In genomic region chr6:145502417-145502816, GRCh38 we compare ENCODE assay signal across 19 cellular contexts.
DNase-seq lines count a peak whose midpoint lies in the region; ATAC-seq and TF ChIP-seq lines count a peak whose summit lies in the region.
"Had no signal": no experiment of that assay in that cellular context is flagged by ENCODE, and none has a peak within 500 bp of the region (broad histone marks: within the 10 kb centered on the region; RNA-seq: fewer than 3 reads in every experiment).

No MANE protein-coding gene starts in this region.

- no peak overlapping the region for H3K4me3 ChIP-seq in fibroblast of pulmonary artery (replicated peaks; ENCODE audit: low read depth, low read length)
- H3K4me3 ChIP-seq: body of pancreas, pancreas, transverse colon had no signal

- H3K27ac Mint-ChIP-seq in activated CD4-positive, alpha-beta memory T cell treated with anti-CD3 and anti-CD28 coated beads for 36 hours, result no peak overlapping the region
- H3K27ac Mint-ChIP-seq: activated naive CD4-positive, alpha-beta T cell treated with anti-CD3 and anti-CD28 coated beads for 36 hours; stimulated activated memory B cell treated with anti-CD40 and anti-IgM and Interleukin-4, amounts not matched to agents 10 μg/mL and 1 μg/mL and 100 μg/mL, for 72 hours; T-helper 17 cell had no signal

- H3K36me3 Mint-ChIP-seq in activated CD4-positive, alpha-beta memory T cell treated with anti-CD3 and anti-CD28 coated beads for 36 hours, result peaks cover 2% of the 10 kb centered on the region
- H3K36me3 Mint-ChIP-seq: stimulated activated memory B cell treated with anti-CD40 and anti-IgM and Interleukin-4, amounts not matched to agents 10 μg/mL and 1 μg/mL and 100 μg/mL, for 72 hours had no signal

- DNase-seq in ELR (ENCODE audit: low read depth) (peak; percentile 14), NCI-H1105 (lab: John Stamatoyannopoulos, UW) (peak; percentile 55), RPMI7951 (ENCODE audit: low read depth) (peak; percentile 6), fibroblast of pulmonary artery (ENCODE audit: low read depth) (peak; percentile 9), GM13977 (ENCODE audit: low spot score) (no peak), iPS-NIHi7 (ENCODE audit: extremely low spot score) (no peak)
- no peak for DNase-seq in activated CD4-positive, alpha-beta memory T cell treated with anti-CD3 and anti-CD28 coated beads for 36 hours
- DNase-seq: activated CD4-positive, CD25-positive, alpha-beta regulatory T cell treated with anti-CD3 and anti-CD28 coated beads, Interleukin-2, amount 50 U/mL, for 72 hours; activated naive CD4-positive, alpha-beta T cell treated with anti-CD3 and anti-CD28 coated beads for 36 hours; BE2C; body of pancreas; DMS79; NCI-H1048; pancreas; SHP77 treated with DMSO at 0.1 percent for 48 hours; T-helper 17 cell; transverse colon had no signal

- intact Hi-C loops in activated CD4-positive, alpha-beta memory T cell treated with anti-CD3 and anti-CD28 coated beads for 36 hours (cut with micrococcal nuclease), result no loop called here

- TF ChIP-seq CTCF in fibroblast of pulmonary artery (IDR thresholded peaks at IDR 0.05; ENCODE audit: low read length, missing control alignments) (no peak), GM13977 (IDR thresholded peaks at IDR 0.05; ENCODE audit: extremely low read depth, insufficient read depth, missing control alignments) (no peak)

- POLR2A ChIA-PET in activated CD4-positive, alpha-beta memory T cell treated with anti-CD3 and anti-CD28 coated beads for 36 hours (lab: Charles Lee), result no interaction called here

- no peak for ATAC-seq in HG03342 (IDR thresholded peaks at IDR 0.05; ENCODE audit: unreplicated experiment)
- ATAC-seq: body of pancreas; pancreas; stimulated activated memory B cell treated with anti-CD40 and anti-IgM and Interleukin-4, amounts not matched to agents 10 μg/mL and 1 μg/mL and 100 μg/mL, for 72 hours; T-helper 17 cell had no signal

- in situ Hi-C loops in GM13977 (cut with MboI; ENCODE audit: low pct_unique_long_range_greater_than_20kb, low sequenced_read_pairs, unreplicated experiment), result no loop called here

- peaks cover 1% of the 10 kb centered on the region for H3K27me3 Mint-ChIP-seq in activated CD4-positive, alpha-beta memory T cell treated with anti-CD3 and anti-CD28 coated beads for 36 hours
- H3K27me3 Mint-ChIP-seq: T-helper 17 cell had no signal

- H3K4me3 Mint-ChIP-seq in activated CD4-positive, alpha-beta memory T cell treated with anti-CD3 and anti-CD28 coated beads for 36 hours, result no peak overlapping the region
- H3K4me3 Mint-ChIP-seq: activated naive CD4-positive, alpha-beta T cell treated with anti-CD3 and anti-CD28 coated beads for 36 hours; stimulated activated memory B cell treated with anti-CD40 and anti-IgM and Interleukin-4, amounts not matched to agents 10 μg/mL and 1 μg/mL and 100 μg/mL, for 72 hours; T-helper 17 cell had no signal

- no peaks in the 10 kb centered on the region for H3K4me1 Mint-ChIP-seq in activated CD4-positive, alpha-beta memory T cell treated with anti-CD3 and anti-CD28 coated beads for 36 hours (ENCODE audit: low read depth)
- H3K4me1 Mint-ChIP-seq: stimulated activated memory B cell treated with anti-CD40 and anti-IgM and Interleukin-4, amounts not matched to agents 10 μg/mL and 1 μg/mL and 100 μg/mL, for 72 hours; T-helper 17 cell had no signal

- CTCF ChIA-PET in activated CD4-positive, alpha-beta memory T cell treated with anti-CD3 and anti-CD28 coated beads for 36 hours (lab: Charles Lee), result interaction anchor here (0.9 to 1.0 kb wide), 2 partner anchors 9 to 131 kb away, joined by 3 read pairs; no protein-coding TSS in a partner anchor

- peaks cover 4% of the 10 kb centered on the region for H3K9me3 Mint-ChIP-seq in activated CD4-positive, alpha-beta memory T cell treated with anti-CD3 and anti-CD28 coated beads for 36 hours

Comparison
In these comparisons a context has a peak if more than half of its experiments do, and no peak if none do; other contexts are left out.
1. DNase-seq: peak in ELR (single experiment), NCI-H1105 (single experiment), RPMI7951 (single experiment) and fibroblast of pulmonary artery (single experiment); none in GM13977 (single experiment), iPS-NIHi7 (single experiment) and activated CD4-positive, alpha-beta memory T cell treated with anti-CD3 and anti-CD28 coated beads for 36 hours (single experiment).